In the genomic region with DNA sequence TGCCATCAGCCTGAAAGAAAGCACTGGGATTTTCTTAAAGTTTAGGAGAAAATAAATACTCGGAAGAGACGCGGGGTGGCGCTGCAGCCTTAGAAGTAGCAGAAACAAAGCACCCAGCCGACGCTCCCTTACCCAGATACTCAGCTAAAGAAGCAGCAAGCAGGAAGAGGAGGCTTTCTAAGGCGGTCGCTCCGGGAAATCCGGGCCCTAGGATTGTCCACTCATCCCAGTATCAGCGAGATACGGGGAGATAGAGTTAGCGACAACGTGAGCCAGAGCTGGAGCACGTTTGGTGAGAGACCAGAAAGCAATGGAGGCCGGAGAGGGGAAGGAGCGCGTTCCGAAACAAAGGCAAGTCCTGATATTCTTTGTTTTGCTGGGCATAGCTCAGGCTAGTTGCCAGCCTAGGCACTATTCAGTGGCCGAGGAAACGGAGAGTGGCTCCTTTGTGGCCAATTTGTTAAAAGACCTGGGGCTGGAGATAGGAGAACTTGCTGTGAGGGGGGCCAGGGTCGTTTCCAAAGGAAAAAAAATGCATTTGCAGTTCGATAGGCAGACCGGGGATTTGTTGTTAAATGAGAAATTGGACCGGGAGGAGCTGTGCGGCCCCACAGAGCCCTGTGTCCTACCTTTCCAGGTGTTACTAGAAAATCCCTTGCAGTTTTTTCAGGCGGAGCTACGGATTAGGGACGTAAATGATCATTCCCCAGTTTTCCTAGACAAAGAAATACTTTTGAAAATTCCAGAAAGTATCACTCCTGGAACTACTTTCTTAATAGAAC, we compare ENCODE assay signal across 8 cellular contexts. TPM values are rescaled to one million over a fixed set of nuclear protein-coding genes. Genes with fewer than 3 reads are reported as not detected.
DNase-seq lines count a peak whose midpoint lies in the region; ATAC-seq and TF ChIP-seq lines count a peak whose summit lies in the region.

A gene (plus strand): TSS at position 135 of the 782 bp plus-strand sequence. CDS start 176 bp downstream, at position 311.

- H3K4me3 ChIP-seq in HEK293 (ENCODE audit: low read depth, low read length) (peak within 1 kb of the TSS; percentile 55), mesendoderm (ENCODE audit: low read length) (peak within 1 kb of the TSS; percentile 89)

- no peak within 1 kb of the TSS for H2BK5ac ChIP-seq in mesendoderm (ENCODE audit: low read length)

- 0 out of 2 replicates have a peak, but pooled peaks cover 2% of the 10 kb centered on the region for H3K9me3 ChIP-seq in HEK293 (ENCODE audit: control insufficient read depth, insufficient read depth, low read depth, low read length)

- peaks cover 3% of the 10 kb centered on the region for H3K79me2 ChIP-seq in mesendoderm (ENCODE audit: control insufficient read depth, insufficient read depth, low read length)

- peak; percentile 4 for DNase-seq in NCI-H82 treated with DMSO at 0.1 percent for 48 hours (lab: John Stamatoyannopoulos, UW; ENCODE audit: unreplicated experiment)
- peak; percentile 6 to 41 for DNase-seq in dermis microvascular lymphatic vessel endothelial cell (ENCODE audit: low read depth in 2 of 2)
- DNase-seq in mesendoderm, result peak; percentile 97
- DNase-seq in activated T-cell treated with anti-CD3 and anti-CD28 coated beads for 4 hours, result no peak
- DNase-seq in GDM1 (lab: John Stamatoyannopoulos, UW), result no peak
- no peak for DNase-seq in activated T-cell treated with anti-CD3 and anti-CD28 coated beads, Interleukin-2, amount 50 U/mL, for 4 hours

- peak within 1 kb of the TSS; percentile 98 for H3K56ac ChIP-seq in mesendoderm (ENCODE audit: low read length)

- no peak for TF ChIP-seq CTCF in HEK293 (tag by site-specific recombination; IDR thresholded peaks at IDR 0.05)

- H3K4me1 ChIP-seq in HEK293 (ENCODE audit: control insufficient read depth, insufficient read depth, low read length) (no peaks in the 10 kb centered on the region), mesendoderm (ENCODE audit: control insufficient read depth, low read depth, low read length) (peaks cover 1% of the 10 kb centered on the region)

- no peak within 1 kb of the TSS for H3K23ac ChIP-seq in mesendoderm (ENCODE audit: low read length)

- H3K9ac ChIP-seq in mesendoderm (ENCODE audit: low read length), result peak within 1 kb of the TSS; percentile 94

- peak within 1 kb of the TSS; percentile 77 for H3K18ac ChIP-seq in mesendoderm (ENCODE audit: low read length)

- no peak within 1 kb of the TSS for H4K8ac ChIP-seq in mesendoderm (ENCODE audit: low read depth, low read length)

- H2BK120ac ChIP-seq in mesendoderm (ENCODE audit: low read depth, low read length), result no peak within 1 kb of the TSS

- H3K4me2 ChIP-seq in mesendoderm (ENCODE audit: low read length), result peak within 1 kb of the TSS; percentile 57

- no peak for ATAC-seq in GM21737 (IDR thresholded peaks at IDR 0.05; ENCODE audit: unreplicated experiment)
- ATAC-seq in activated T-cell treated with anti-CD3 and anti-CD28 coated beads, Interleukin-2, amount 50 U/mL, for 4 hours, result no peak

- H3K4ac ChIP-seq in mesendoderm (ENCODE audit: low read depth, low read length), result no peak within 1 kb of the TSS

- no peaks in the 10 kb centered on the region for H3K27me3 ChIP-seq in mesendoderm (ENCODE audit: insufficient read depth, low read length, poor library complexity)

- peaks cover 29% of the 10 kb centered on the region for H3K9me3 Mint-ChIP-seq in activated T-cell treated with anti-CD3 and anti-CD28 coated beads, Interleukin-2, amount 50 U/mL, for 4 hours

- H2AK5ac ChIP-seq in mesendoderm (ENCODE audit: low read length), result no peak within 1 kb of the TSS

- no peak within 1 kb of the TSS for H3K4me3 Mint-ChIP-seq in activated T-cell treated with anti-CD3 and anti-CD28 coated beads, Interleukin-2, amount 50 U/mL, for 4 hours

- H3K36me3 ChIP-seq in HEK293 (ENCODE audit: control insufficient read depth in 2 of 2, insufficient read depth in 1 of 2, low read length in 2 of 2), result no peaks in the 10 kb centered on the region
- H3K36me3 ChIP-seq in mesendoderm (ENCODE audit: control insufficient read depth, insufficient read depth, low read length), result no peaks in the 10 kb centered on the region

- H3K27ac ChIP-seq in HEK293 (ENCODE audit: extremely low read depth, low read depth, low read length), result no peak within 1 kb of the TSS
- H3K27ac ChIP-seq in mesendoderm (ENCODE audit: low read depth, low read length), result no peak within 1 kb of the TSS

- no CpG with 5 or more reads among the region's 29 CpGs for WGBS in mesendoderm (ENCODE audit: extremely low coverage, insufficient coverage, low lambda C conversion rate)

- no peak within 1 kb of the TSS for H4K5ac ChIP-seq in mesendoderm (ENCODE audit: low read length)

- H3K4me1 Mint-ChIP-seq in activated T-cell treated with anti-CD3 and anti-CD28 coated beads, Interleukin-2, amount 50 U/mL, for 4 hours (ENCODE audit: low read depth), result no peaks in the 10 kb centered on the region

- CTCF ChIA-PET in HEK293 (lab: Yijun Ruan, JAX), result interaction anchor here (0.7 to 2.5 kb wide), 11 partner anchors 9 to 469 kb away, joined by 3 to 13 read pairs (median 4); a partner anchor contains a TSS

- no peaks in the 10 kb centered on the region for H3K79me1 ChIP-seq in mesendoderm (ENCODE audit: low read length)

- POLR2A ChIA-PET in HEK293 (lab: Yijun Ruan, JAX), result interaction anchor here (0.6 to 0.7 kb wide), 4 partner anchors 10 to 1633 kb away, joined by 3 to 6 read pairs (median 4); no protein-coding TSS in a partner anchor

- H3K27me3 Mint-ChIP-seq in activated T-cell treated with anti-CD3 and anti-CD28 coated beads, Interleukin-2, amount 50 U/mL, for 4 hours (ENCODE audit: low read depth), result peaks cover 49% of the 10 kb centered on the region

- no peaks in the 10 kb centered on the region for H3K36me3 Mint-ChIP-seq in activated T-cell treated with anti-CD3 and anti-CD28 coated beads, Interleukin-2, amount 50 U/mL, for 4 hours (ENCODE audit: insufficient read depth)

- H2BK15ac ChIP-seq in mesendoderm (replicated peaks; ENCODE audit: low read depth), result no peak within 1 kb of the TSS

TF ChIP-seq in HEK293, 187 proteins besides CTCF, POLR2A, EP300 and RAD21:
- peak; percentile 67 for TF ChIP-seq ZNF654 (tag by site-specific recombination; IDR thresholded peaks at IDR 0.05; ENCODE audit: low read depth)
- no peak for TF ChIP-seq ZNF768 (tag by site-specific recombination; IDR thresholded peaks at IDR 0.05)
- no peak for TF ChIP-seq ZNF658 (tag by site-specific recombination; IDR thresholded peaks at IDR 0.05)
- TF ChIP-seq, protein P1, sequence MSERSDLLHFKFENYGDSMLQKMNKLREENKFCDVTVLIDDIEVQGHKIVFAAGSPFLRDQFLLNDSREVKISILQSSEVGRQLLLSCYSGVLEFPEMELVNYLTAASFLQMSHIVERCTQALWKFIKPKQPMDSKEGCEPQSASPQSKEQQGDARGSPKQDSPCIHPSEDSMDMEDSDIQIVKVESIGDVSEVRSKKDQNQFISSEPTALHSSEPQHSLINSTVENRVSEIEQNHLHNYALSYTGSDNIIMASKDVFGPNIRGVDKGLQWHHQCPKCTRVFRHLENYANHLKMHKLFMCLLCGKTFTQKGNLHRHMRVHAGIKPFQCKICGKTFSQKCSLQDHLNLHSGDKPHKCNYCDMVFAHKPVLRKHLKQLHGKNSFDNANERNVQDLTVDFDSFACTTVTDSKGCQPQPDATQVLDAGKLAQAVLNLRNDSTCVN (tag by site-specific recombination; optimal IDR thresholded peaks at IDR 0.05), result peak; percentile 13
- peak; percentile 48 for TF ChIP-seq ZNF394 (tag by site-specific recombination; IDR thresholded peaks at IDR 0.05; ENCODE audit: borderline replicate concordance)
- 0 out of 2 replicates have a peak, but pooled peaks have one; percentile 10 for TF ChIP-seq ZNF600 (tag by site-specific recombination; IDR thresholded peaks at IDR 0.05)
- TF ChIP-seq ZNF112 (tag by site-specific recombination; IDR thresholded peaks at IDR 0.05), result no peak
- peak; percentile 29; the same call in 1 of the 2 replicates for TF ChIP-seq ZBTB17 (tag by site-specific recombination; IDR thresholded peaks at IDR 0.05)
- TF ChIP-seq ZBTB48 (tag by site-specific recombination; IDR thresholded peaks at IDR 0.05), result peak; percentile 97
- TF ChIP-seq ZNF660 (tag by site-specific recombination; IDR thresholded peaks at IDR 0.05), result peak; percentile 38; the same call in 1 of the 2 replicates

RNA-seq across cellular contexts. Expression of the gene that starts here (rescaled TPM):
- 0.39 and 1.3 TPM in 2 replicates for total RNA-seq in dermis microvascular lymphatic vessel endothelial cell
- polyA plus RNA-seq in mesendoderm (2013, experiment 1 of 2), result 18.5 TPM
- 17.7 TPM for polyA plus RNA-seq in mesendoderm (2013, experiment 2 of 2)
- under 1 TPM in 1 of 3 donors, not detected in 2; 0.19 TPM for total RNA-seq in activated T-cell treated with anti-CD3 and anti-CD28 coated beads, Interleukin-2, amount 50 U/mL, for 4 hours

Comparison
In these comparisons a context has a peak if more than half of its experiments do, and no peak if none do; other contexts are left out.
1. DNase-seq: peak in NCI-H82 treated with DMSO at 0.1 percent for 48 hours (single experiment), dermis microvascular lymphatic vessel endothelial cell (2 of 2) and mesendoderm (single experiment); none in activated T-cell treated with anti-CD3 and anti-CD28 coated beads for 4 hours (single experiment), GDM1 (single experiment) and activated T-cell treated with anti-CD3 and anti-CD28 coated beads, Interleukin-2, amount 50 U/mL, for 4 hours (single experiment).